Comparison of ENCODE assay signal across 17 cellular contexts in genomic region chr7:49812534-49812933, GRCh38. TPM values are rescaled to one million over a fixed set of nuclear protein-coding genes. Genes with fewer than 3 reads are reported as not detected.
"Had no signal": no experiment of that assay in that cellular context is flagged by ENCODE, and none has a peak within 500 bp of the region (broad histone marks: within the 10 kb centered on the region; RNA-seq: fewer than 3 reads in every experiment).

No MANE protein-coding gene starts in this region.

- H3K79me2 ChIP-seq: hepatocyte had no signal

- H3K4me1 ChIP-seq: psoas muscle, sigmoid colon, upper lobe of left lung had no signal

- H3K4me3 ChIP-seq: hepatocyte, psoas muscle, sigmoid colon, upper lobe of left lung had no signal

- ATAC-seq: psoas muscle had no signal

- H3K9me3 ChIP-seq: psoas muscle, sigmoid colon, upper lobe of left lung had no signal

- H2AFZ ChIP-seq: hepatocyte had no signal

- H3K36me3 ChIP-seq: sigmoid colon, upper lobe of left lung had no signal

- H3K4me2 ChIP-seq: hepatocyte had no signal

- H3K27me3 ChIP-seq: hepatocyte, sigmoid colon, upper lobe of left lung had no signal

- H3K27ac ChIP-seq: epithelial cell of prostate, hepatocyte, psoas muscle, sigmoid colon, upper lobe of left lung had no signal

- DNase-seq: activated CD4-positive, alpha-beta T cell treated with anti-CD3 and anti-CD28 coated beads, Interleukin-2, amount 50 U/mL, for 1 hour; activated naive CD4-positive, alpha-beta T cell treated with anti-CD3 and anti-CD28 coated beads, Interleukin-2, amount 10 ng/mL, durations not matched to agents 7 days and 5 days; central memory CD4-positive, alpha-beta T cell; cortex of kidney; effector CD8-positive, alpha-beta T cell; kidney glomerular epithelial cell; mesendoderm; nephron progenitor cell; psoas muscle; sigmoid colon; stimulated activated naive CD4-positive, alpha-beta T cell treated with Interleukin-2 at 50 U/mL for 16 hours; upper lobe of left lung had no signal

RNA-seq across cellular contexts. Expression of gene VWC2, which starts 39.1 kb away (rescaled TPM):
- total RNA-seq: activated T-helper 2 cell treated with anti-CD3 and anti-CD28 coated beads, Interferon-gamma antibody, Interleukin-2, Interleukin-4, amounts not matched to agents 10 μg/mL and 5 μg/mL and 100 μg/mL, durations not matched to agents 14 hours and 24 hours and 36 hours; hepatocyte; liver; osteoblast; psoas muscle had no signal
